In the genomic region with DNA sequence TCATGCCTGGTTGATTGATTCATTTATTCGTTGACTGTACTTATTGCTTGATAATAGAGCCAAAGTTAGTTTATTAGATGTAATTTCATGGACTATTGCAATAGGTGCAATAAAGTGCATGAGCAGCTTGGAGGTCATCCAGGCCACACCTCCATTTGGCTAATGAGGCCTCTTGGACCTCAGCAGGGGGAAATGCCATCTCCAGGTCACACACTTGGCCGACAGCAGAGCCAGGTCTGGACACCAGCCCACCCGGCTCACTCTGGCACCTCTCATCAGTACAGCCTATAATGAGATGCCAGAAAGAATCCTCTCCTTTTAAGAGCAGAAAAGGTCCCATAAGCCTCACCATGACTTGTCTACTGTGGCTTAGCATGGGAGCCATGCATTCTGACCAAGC, we compare ENCODE assay signal across 18 cellular contexts.
DNase-seq lines count a peak whose midpoint lies in the region; TF ChIP-seq lines count a peak whose summit lies in the region.
"Had no signal": no experiment of that assay in that cellular context is flagged by ENCODE, and none has a peak within 500 bp of the region (broad histone marks: within the 10 kb centered on the region; RNA-seq: fewer than 3 reads in every experiment).

No MANE protein-coding gene starts in this region.

- no peaks in the 10 kb centered on the region for H3K36me3 Mint-ChIP-seq in immature natural killer cell

- H3K27me3 ChIP-seq in BLaER1 treated with 17β-estradiol and CSF1 and Interleukin-3, amounts not matched to agents 10 nM and 100 nM, result no peaks in the 10 kb centered on the region
- no peaks in the 10 kb centered on the region for H3K27me3 ChIP-seq in left ventricle myocardium inferior (ENCODE audit: low read depth)
- H3K27me3 ChIP-seq in rectal smooth muscle tissue (ENCODE audit: control insufficient read depth, insufficient read depth, low read length), result no peaks in the 10 kb centered on the region
- H3K27me3 ChIP-seq: colonic mucosa, foreskin keratinocyte, ovary, spleen had no signal

- H3K9me3 ChIP-seq in BLaER1 treated with 17β-estradiol and CSF1 and Interleukin-3, amounts not matched to agents 10 nM and 100 nM (replicated peaks in 1 of 11), result 0 out of 22 replicates have a peak, but pooled peaks cover 0 to 3% (median 0%) of the 10 kb centered on the region in 11 experiments
- H3K9me3 ChIP-seq in left ventricle myocardium inferior (replicated peaks), result no peaks in the 10 kb centered on the region
- H3K9me3 ChIP-seq: colonic mucosa, ovary, spleen had no signal

- TF ChIP-seq CTCF in left ventricle myocardium inferior (IDR thresholded peaks at IDR 0.05; ENCODE audit: borderline replicate concordance), result no peak

- H3K27ac ChIP-seq in BLaER1 treated with 17β-estradiol and CSF1 and Interleukin-3, amounts not matched to agents 10 nM and 100 nM, result peak overlapping the region in 10 of 11 experiments; percentile 11 to 79 (median 62); a peak in 15 of 22 replicates
- H3K27ac ChIP-seq in left ventricle myocardium inferior (replicated peaks), result peak overlapping the region; percentile 80
- H3K27ac ChIP-seq in rectal smooth muscle tissue (ENCODE audit: low read depth, low read length), result peak overlapping the region; percentile 78
- H3K27ac ChIP-seq: colonic mucosa, foreskin keratinocyte, ovary, spleen had no signal

- H3K36me3 ChIP-seq in BLaER1 treated with 17β-estradiol and CSF1 and Interleukin-3, amounts not matched to agents 10 nM and 100 nM, result no peaks in the 10 kb centered on the region
- no peaks in the 10 kb centered on the region for H3K36me3 ChIP-seq in left ventricle myocardium inferior
- no peaks in the 10 kb centered on the region for H3K36me3 ChIP-seq in rectal smooth muscle tissue (ENCODE audit: control insufficient read depth, insufficient read depth, low read length)
- H3K36me3 ChIP-seq: colonic mucosa, ovary, spleen had no signal

- peak; percentile 44 for DNase-seq in astrocyte of the hippocampus (ENCODE audit: low read depth, low spot score)
- peak; percentile 80 for DNase-seq in left ventricle myocardium inferior
- DNase-seq in immature natural killer cell, result no peak
- DNase-seq in HEK293T (ENCODE audit: extremely low spot score), result no peak
- DNase-seq in iPS-NIHi11 (ENCODE audit: low spot score), result no peak
- DNase-seq in cortex of kidney (lab: John Stamatoyannopoulos, UW), result no peak
- DNase-seq: activated naive CD4-positive, alpha-beta T cell; colonic mucosa; foreskin keratinocyte; NCI-H1694 treated with DMSO at 0.1 percent for 48 hours; NCI-H345; ovary; SHP77; spleen; stimulated activated CD8-positive, alpha-beta memory T cell treated with anti-CD3 and anti-CD28 coated beads, Interleukin-4, amount 100 ng/mL, for 48 hours; T-helper 1 cell had no signal

- no peak overlapping the region for H3K4me3 ChIP-seq in BLaER1 treated with 17β-estradiol and CSF1 and Interleukin-3, amounts not matched to agents 10 nM and 100 nM
- no peak overlapping the region for H3K4me3 ChIP-seq in left ventricle myocardium inferior
- H3K4me3 ChIP-seq in rectal smooth muscle tissue (ENCODE audit: low read length), result no peak overlapping the region
- H3K4me3 ChIP-seq: colonic mucosa, ovary, spleen had no signal

- H4K20me1 ChIP-seq in BLaER1 treated with 17β-estradiol and CSF1 and Interleukin-3, amounts not matched to agents 10 nM and 100 nM, result no peaks in the 10 kb centered on the region

- H3K27ac Mint-ChIP-seq in immature natural killer cell, result no peak overlapping the region

- peak overlapping the region in 7 of 11 experiments; percentile 15 to 57 (median 32); a peak in 8 of 22 replicates for H3K9ac ChIP-seq in BLaER1 treated with 17β-estradiol and CSF1 and Interleukin-3, amounts not matched to agents 10 nM and 100 nM
- H3K9ac ChIP-seq in rectal smooth muscle tissue (ENCODE audit: low read length), result no peak overlapping the region

- peaks cover 1 to 9% (median 2%) of the 10 kb centered on the region in 3 donors for H3K27me3 Mint-ChIP-seq in immature natural killer cell (ENCODE audit: low read depth in 3 of 3)

- H3K4me1 Mint-ChIP-seq in immature natural killer cell, result no peaks in the 10 kb centered on the region

- no peak overlapping the region for H3K4me3 Mint-ChIP-seq in immature natural killer cell

- CTCF ChIA-PET in HEK293T (lab: Yijun Ruan, JAX), result no interaction called here

- POLR2A ChIA-PET in HEK293T (lab: Yijun Ruan, JAX), result no interaction called here

- peaks cover 0 to 59% (median 33%) of the 10 kb centered on the region in 10 experiments; a peak in 15 of 20 replicates for H3K4me1 ChIP-seq in BLaER1 treated with 17β-estradiol and CSF1 and Interleukin-3, amounts not matched to agents 10 nM and 100 nM
- peaks cover 34% of the 10 kb centered on the region for H3K4me1 ChIP-seq in left ventricle myocardium inferior
- H3K4me1 ChIP-seq in rectal smooth muscle tissue (ENCODE audit: control insufficient read depth, insufficient read depth, low read length), result peaks cover 21% of the 10 kb centered on the region
- H3K4me1 ChIP-seq: colonic mucosa, foreskin keratinocyte had no signal

- intact Hi-C loops in left ventricle myocardium inferior (cut with micrococcal nuclease), result no loop called here

- H3K9me3 Mint-ChIP-seq in immature natural killer cell, result no peaks in the 10 kb centered on the region

- peak overlapping the region in 9 of 11 experiments; percentile 42 to 81 (median 58); a peak in 16 of 22 replicates for H3K4me2 ChIP-seq in BLaER1 treated with 17β-estradiol and CSF1 and Interleukin-3, amounts not matched to agents 10 nM and 100 nM

TF ChIP-seq in HEK293T, 16 proteins besides CTCF, POLR2A, EP300 and RAD21:
- TF ChIP-seq FOXA1 (IDR thresholded peaks at IDR 0.05) (no peak), FOXK2 (IDR thresholded peaks at IDR 0.05) (no peak), SUZ12 (IDR thresholded peaks at IDR 0.05) (no peak), TARDBP (IDR thresholded peaks at IDR 0.05) (no peak), CTBP1 (IDR thresholded peaks at IDR 0.05; ENCODE audit: borderline replicate concordance) (no peak), ELF4 (IDR thresholded peaks at IDR 0.05) (no peak)

Comparison
In these comparisons a context has a peak if more than half of its experiments do, and no peak if none do; other contexts are left out.
1. DNase-seq: peak in astrocyte of the hippocampus (single experiment) and left ventricle myocardium inferior (single experiment); none in immature natural killer cell (0 of 3), HEK293T (single experiment), iPS-NIHi11 (single experiment) and cortex of kidney (single experiment).
2. Peak in every context shown above with its lines, with median percentiles within 50 percentile points of each other: H3K27ac ChIP-seq.